In the genomic region with DNA sequence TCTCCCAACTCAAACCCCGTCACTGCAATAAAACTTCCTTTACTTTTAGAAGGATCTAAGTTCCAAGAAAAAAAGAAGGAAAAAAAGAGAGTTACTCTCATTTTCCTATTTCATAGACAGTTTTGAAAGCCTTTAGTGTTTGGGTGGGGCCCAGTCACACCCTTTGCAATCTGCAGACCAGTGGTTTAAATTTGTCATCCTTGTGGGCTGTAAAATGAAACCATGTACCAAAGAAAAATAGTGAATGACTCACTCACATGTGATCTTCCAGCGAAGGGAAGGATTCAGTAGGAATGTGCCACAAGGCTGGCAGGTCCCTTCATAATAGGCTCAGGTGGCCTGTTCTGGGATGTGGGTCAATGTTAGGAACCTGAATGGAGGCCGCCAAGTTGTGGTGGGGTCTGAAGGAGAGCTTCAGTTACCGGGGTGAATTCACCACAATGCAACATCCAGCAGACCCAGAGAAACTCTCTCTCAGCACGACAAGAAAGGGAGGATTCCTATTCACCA, we compare ENCODE assay signal across 8 cellular contexts. TPM values are rescaled to one million over a fixed set of nuclear protein-coding genes. Genes with fewer than 3 reads are reported as not detected.
A peak's percentile ranks its signal among the peaks of the same experiment; 100 is the strongest.
DNase-seq lines count a peak whose midpoint lies in the region; ATAC-seq and TF ChIP-seq lines count a peak whose summit lies in the region.

No MANE protein-coding gene starts in this region.

- in situ Hi-C loops in SK-MEL-5 (cut with HindIII; ENCODE audit: low pct_unique_long_range_greater_than_20kb, low sequenced_read_pairs), result no loop called here

- ATAC-seq in omental fat pad (ENCODE audit: low FRiP score), result peak; percentile 70

- no peak for TF ChIP-seq CTCF in epithelial cell of esophagus (IDR thresholded peaks at IDR 0.05; ENCODE audit: insufficient read depth, low read depth, low read length, missing control alignments)
- no peak for TF ChIP-seq CTCF in omental fat pad (IDR thresholded peaks at IDR 0.05)
- no peak for TF ChIP-seq CTCF in GM20000 (IDR thresholded peaks at IDR 0.05; ENCODE audit: extremely low read depth, missing control alignments)

- no peak overlapping the region for H3K4me3 ChIP-seq in epithelial cell of esophagus (ENCODE audit: low read length)

- peak; percentile 21 for DNase-seq in activated naive CD4-positive, alpha-beta T cell treated with Interleukin-2 at 50 U/mL for 16 hours
- no peak for DNase-seq in activated naive CD4-positive, alpha-beta T cell (lab: John Stamatoyannopoulos, UW)
- DNase-seq in SK-MEL-5 (ENCODE audit: low read depth, low spot score) (peak; percentile 77), epithelial cell of esophagus (ENCODE audit: low read depth) (peak; percentile 86), omental fat pad (ENCODE audit: low spot score) (no peak), putamen (ENCODE audit: low spot score) (no peak), GM20000 (ENCODE audit: low spot score) (no peak), GOT3 (lab: John Stamatoyannopoulos, UW) (no peak)

RNA-seq across cellular contexts. Expression of gene ANXA4, which starts 28.3 kb away (rescaled TPM):
- 24.6 and 26.1 TPM in 2 replicates for total RNA-seq in SK-MEL-5 (2014; rRNA removed; shearing (Covaris generic))
- 48.1 and 59.2 TPM in 2 replicates for polyA plus RNA-seq in SK-MEL-5 (2015; cell fraction: cytosol; rRNA removed)
- polyA plus RNA-seq in SK-MEL-5 (2015; cell fraction: nucleus; rRNA removed), result 63.7 and 67.6 TPM in 2 replicates
- total RNA-seq in omental fat pad, result 10 to 100 TPM; 36.6 to 52.3 (median 40.7) TPM

RNA-seq across cellular contexts. Expression of gene GMCL1, which starts 59.2 kb away (rescaled TPM):
- 7.2 and 7.9 TPM in 2 replicates for total RNA-seq in SK-MEL-5 (2014; rRNA removed; shearing (Covaris generic))
- 15.7 and 18.4 TPM in 2 replicates for polyA plus RNA-seq in SK-MEL-5 (2015; cell fraction: cytosol; rRNA removed)
- 10.4 and 14.2 TPM in 2 replicates for polyA plus RNA-seq in SK-MEL-5 (2015; cell fraction: nucleus; rRNA removed)
- 10 to 100 TPM in 3 of 4 donors, 1 to 10 TPM in 1; 9.7 to 41.7 (median 20.4) TPM for total RNA-seq in omental fat pad

Comparison
In these comparisons a context has a peak if more than half of its experiments do, and no peak if none do; other contexts are left out.
1. DNase-seq: peak in activated naive CD4-positive, alpha-beta T cell treated with Interleukin-2 at 50 U/mL for 16 hours (single experiment), SK-MEL-5 (single experiment) and epithelial cell of esophagus (single experiment); none in activated naive CD4-positive, alpha-beta T cell (0 of 4), omental fat pad (single experiment), putamen (single experiment), GM20000 (single experiment) and GOT3 (single experiment).